ENCODE assay signal across 8 cellular contexts in the genomic region with DNA sequence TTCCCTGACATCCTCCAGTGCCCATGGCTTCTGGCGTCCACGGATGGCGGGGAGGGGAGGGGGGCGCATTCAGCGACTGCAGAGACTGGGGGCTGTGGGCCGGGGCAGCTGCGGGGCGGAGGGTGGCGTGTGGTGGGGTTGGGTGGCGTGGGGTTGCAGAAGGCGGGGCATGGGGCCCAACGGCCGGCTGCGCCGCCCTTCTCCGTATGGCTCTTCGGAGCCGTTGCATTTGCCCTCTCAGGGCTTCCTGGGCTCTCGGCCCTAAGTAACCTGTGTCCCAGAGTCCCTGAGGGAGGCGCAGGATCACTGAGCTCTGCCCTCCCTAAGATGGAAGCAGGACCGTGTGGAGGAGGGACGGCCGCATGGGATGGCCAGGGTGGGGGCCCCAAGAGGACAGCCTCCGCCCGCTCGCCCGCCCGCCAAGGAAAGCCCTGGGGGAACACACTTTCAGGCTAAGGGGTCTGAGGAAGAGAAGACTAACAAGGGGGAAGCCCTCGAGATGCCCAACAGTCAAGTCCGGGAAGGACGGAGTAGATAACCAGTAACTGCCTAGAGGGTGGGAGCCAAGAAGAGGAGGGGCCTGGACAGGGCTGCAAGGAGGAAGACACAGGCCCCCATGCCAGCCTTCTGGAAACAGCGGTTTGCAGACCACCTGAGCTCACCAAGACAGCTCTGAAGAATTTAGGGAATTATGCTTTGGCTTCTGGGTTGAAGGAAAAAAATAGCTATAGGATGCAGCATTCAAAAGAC. TPM values are rescaled to one million over a fixed set of nuclear protein-coding genes. Genes with fewer than 3 reads are reported as not detected.
DNase-seq lines count a peak whose midpoint lies in the region; ATAC-seq and TF ChIP-seq lines count a peak whose summit lies in the region.

No MANE protein-coding gene starts in this region.

- no peak overlapping the region for H3K27ac Mint-ChIP-seq in T-helper 1 cell treated with Interleukin-12 subunit alpha and Interleukin-12 subunit beta and Interleukin-4 antibody, amounts not matched to agents 30 μg/mL and 1 μg/mL, for 36 hours
- H3K27ac Mint-ChIP-seq in T-cell, result no peak overlapping the region
- no peak overlapping the region for H3K27ac Mint-ChIP-seq in osteocyte (ENCODE audit: unreplicated experiment)

- TF ChIP-seq CTCF in fibroblast of pulmonary artery (IDR thresholded peaks at IDR 0.05; ENCODE audit: low read length, missing control alignments) (no peak), osteocyte (IDR thresholded peaks at IDR 0.05) (no peak)

- DNase-seq in T-helper 1 cell (no peak), T-cell (no peak), fibroblast of pulmonary artery (ENCODE audit: low read depth) (no peak), osteocyte (ENCODE audit: extremely low spot score, unreplicated experiment) (peak; percentile 82)

- POLR2A ChIA-PET in T-cell (lab: Charles Lee), result interaction anchor here in 1 of 2 donors (0.6 kb wide), 1 partner anchor 18 kb away, joined by 6 read pairs; no protein-coding TSS in a partner anchor

- H3K9me3 Mint-ChIP-seq in T-helper 1 cell treated with Interleukin-12 subunit alpha and Interleukin-12 subunit beta and Interleukin-4 antibody, amounts not matched to agents 30 μg/mL and 1 μg/mL, for 36 hours, result no peaks in the 10 kb centered on the region
- H3K9me3 Mint-ChIP-seq in T-cell (no peaks in the 10 kb centered on the region), osteocyte (ENCODE audit: unreplicated experiment) (no peaks in the 10 kb centered on the region)

- H3K4me3 Mint-ChIP-seq in T-helper 1 cell treated with Interleukin-12 subunit alpha and Interleukin-12 subunit beta and Interleukin-4 antibody, amounts not matched to agents 30 μg/mL and 1 μg/mL, for 36 hours, result peak overlapping the region; percentile 40
- H3K4me3 Mint-ChIP-seq in T-cell (peak overlapping the region; percentile 50 to 63 (median 61)), osteocyte (ENCODE audit: unreplicated experiment) (peak overlapping the region; percentile 68)

- H3K4me1 Mint-ChIP-seq in T-helper 1 cell treated with Interleukin-12 subunit alpha and Interleukin-12 subunit beta and Interleukin-4 antibody, amounts not matched to agents 30 μg/mL and 1 μg/mL, for 36 hours (ENCODE audit: low read depth), result peaks cover 11% of the 10 kb centered on the region
- H3K4me1 Mint-ChIP-seq in T-cell (peaks cover 0 to 20% (median 8%) of the 10 kb centered on the region in 3 donors), osteocyte (ENCODE audit: unreplicated experiment) (peaks cover 16% of the 10 kb centered on the region)

- peaks cover 25% of the 10 kb centered on the region for H3K27me3 Mint-ChIP-seq in T-helper 1 cell treated with Interleukin-12 subunit alpha and Interleukin-12 subunit beta and Interleukin-4 antibody, amounts not matched to agents 30 μg/mL and 1 μg/mL, for 36 hours (ENCODE audit: low read depth)
- H3K27me3 Mint-ChIP-seq in T-cell (peaks cover 15 to 32% of the 10 kb centered on the region in 2 donors), osteocyte (ENCODE audit: unreplicated experiment) (no peaks in the 10 kb centered on the region)

- ATAC-seq in T-cell (replicated peaks in 1 of 4) (peak; percentile 13 to 43 (median 29)), HG02852 (IDR thresholded peaks at IDR 0.05; ENCODE audit: unreplicated experiment) (no peak), HG03565 (IDR thresholded peaks at IDR 0.05; ENCODE audit: unreplicated experiment) (no peak), GM19023 (IDR thresholded peaks at IDR 0.05; ENCODE audit: unreplicated experiment) (no peak)

- peaks cover 11% of the 10 kb centered on the region for H3K36me3 Mint-ChIP-seq in T-helper 1 cell treated with Interleukin-12 subunit alpha and Interleukin-12 subunit beta and Interleukin-4 antibody, amounts not matched to agents 30 μg/mL and 1 μg/mL, for 36 hours (ENCODE audit: low read depth)
- H3K36me3 Mint-ChIP-seq in T-cell, result peaks cover 6% of the 10 kb centered on the region
- H3K36me3 Mint-ChIP-seq in osteocyte (ENCODE audit: unreplicated experiment), result peaks cover 9% of the 10 kb centered on the region

- peak overlapping the region; percentile 67 for H3K4me3 ChIP-seq in fibroblast of pulmonary artery (replicated peaks; ENCODE audit: low read depth, low read length)

- CTCF ChIA-PET in T-cell (lab: Charles Lee), result interaction anchor here in 1 of 2 donors (0.7 kb wide), 1 partner anchor 83 kb away, joined by 6 read pairs; no protein-coding TSS in a partner anchor

RNA-seq across cellular contexts. Expression of a gene that starts 9.2 kb away (rescaled TPM):
- total RNA-seq in T-cell, result 1 to 10 TPM in 2 of 5 donors, under 1 TPM in 3; 0.33 to 1.7 (median 0.66) TPM
- total RNA-seq in osteocyte, result 0.65 and 0.99 TPM in 2 replicates

RNA-seq across cellular contexts. Expression of a gene that starts 24.2 kb away (rescaled TPM):
- total RNA-seq in T-cell, result 100 to 1,000 TPM in 3 of 5 donors, 10 to 100 TPM in 2; 57.1 to 118 (median 105) TPM
- total RNA-seq in osteocyte, result 89.4 and 91.5 TPM in 2 replicates

RNA-seq across cellular contexts. Expression of a gene that starts 40.7 kb away (rescaled TPM):
- total RNA-seq in T-cell, result 10 to 100 TPM; 41.7 to 87.7 (median 85.4) TPM
- total RNA-seq in osteocyte, result 56.0 and 58.8 TPM in 2 replicates

RNA-seq across cellular contexts. Expression of a gene that starts 44.1 kb away (rescaled TPM):
- total RNA-seq in T-cell, result 10 to 100 TPM; 46.4 to 61.1 (median 56.8) TPM
- 24.8 and 27.0 TPM in 2 replicates for total RNA-seq in osteocyte

RNA-seq across cellular contexts. Expression of a gene that starts 57.1 kb away (rescaled TPM):
- total RNA-seq in T-cell (1 to 10 TPM in 3 of 5 donors, under 1 TPM in 2; 0.29 to 1.6 (median 1.0) TPM), osteocyte (2.6 and 3.5 TPM in 2 replicates)

Comparison
In these comparisons a context has a peak if more than half of its experiments do, and no peak if none do; other contexts are left out.
1. ATAC-seq: peak in T-cell (4 of 4); none in HG02852 (single experiment), HG03565 (single experiment) and GM19023 (single experiment).
2. Peak in every context shown above with its lines, with median percentiles within 50 percentile points of each other: H3K4me3 Mint-ChIP-seq.